In the genomic region with DNA sequence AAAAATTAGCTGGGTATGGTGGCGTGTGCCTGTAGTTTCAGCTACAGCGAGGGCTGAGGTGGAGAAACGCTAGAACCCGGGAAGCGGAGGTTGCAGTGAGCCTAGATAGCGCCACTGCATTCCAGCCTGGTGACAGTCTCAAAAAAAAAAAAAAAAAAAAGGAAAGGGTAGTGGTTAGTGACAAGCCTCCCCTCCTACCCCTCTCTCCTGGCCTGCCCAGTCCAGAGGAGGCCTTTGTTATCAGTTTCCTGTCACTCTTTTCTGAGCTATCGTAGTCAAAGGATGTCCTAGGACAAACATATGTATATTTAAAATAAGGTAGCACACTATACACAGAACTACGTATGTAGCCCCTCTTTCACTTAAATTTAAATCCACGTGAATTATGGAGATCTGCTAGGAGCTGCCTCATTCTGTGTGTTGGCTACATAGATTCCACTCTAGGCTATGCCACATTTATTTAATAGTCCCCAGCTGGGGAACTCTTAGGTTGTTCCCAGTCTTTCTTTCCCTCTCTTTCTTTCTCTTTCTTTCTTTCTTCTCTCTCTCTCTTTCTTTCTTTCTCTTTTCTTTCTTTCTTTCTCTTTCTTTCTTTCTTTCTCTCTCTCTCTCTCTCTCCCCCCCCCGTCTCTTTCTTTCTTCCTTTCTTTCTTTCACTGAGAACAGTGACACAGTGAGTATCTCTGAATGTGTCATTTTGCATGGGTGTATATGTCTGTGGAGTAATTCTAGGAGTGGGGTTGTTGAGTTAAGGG, we compare ENCODE assay signal across 18 cellular contexts. TPM values are rescaled to one million over a fixed set of nuclear protein-coding genes. Genes with fewer than 3 reads are reported as not detected.
DNase-seq lines count a peak whose midpoint lies in the region; ATAC-seq and TF ChIP-seq lines count a peak whose summit lies in the region.
"Had no signal": no experiment of that assay in that cellular context is flagged by ENCODE, and none has a peak within 500 bp of the region (broad histone marks: within the 10 kb centered on the region; RNA-seq: fewer than 3 reads in every experiment).

No MANE protein-coding gene starts in this region.

- H3K4me1 ChIP-seq in PC-9 (replicated peaks; ENCODE audit: insufficient read depth): peaks cover 87% of the 10 kb centered on the region
- H3K4me1 ChIP-seq in smooth muscle cell (ENCODE audit: low read depth): peaks cover 19% of the 10 kb centered on the region
- peaks cover 19% of the 10 kb centered on the region for H3K4me1 ChIP-seq in hepatocyte (ENCODE audit: insufficient read depth)
- H3K4me1 ChIP-seq in thyroid gland: peaks cover 27% of the 10 kb centered on the region in 2 donors

- no peak overlapping the region for H3K4me3 ChIP-seq in PC-9
- H3K4me3 ChIP-seq in smooth muscle cell: no peak overlapping the region
- no peak overlapping the region for H3K4me3 ChIP-seq in hepatocyte
- no peak overlapping the region for H3K4me3 ChIP-seq in thyroid gland (replicated peaks in 1 of 3)
- H3K4me3 ChIP-seq: A549, GM23248 had no signal

- H3K4me3 Mint-ChIP-seq in CD4-positive, alpha-beta T cell: peak overlapping the region; percentile 11
- H3K4me3 Mint-ChIP-seq in natural killer cell: no peak overlapping the region

- intact Hi-C loops in CD4-positive, alpha-beta T cell (cut with DNase I, micrococcal nuclease): no loop called here
- intact Hi-C loops in PC-9 (cut with micrococcal nuclease; ENCODE audit: unreplicated experiment) (loop anchor here (5.0 kb wide), 1 partner anchor 118 kb away; no protein-coding TSS in a partner anchor), natural killer cell (cut with micrococcal nuclease) (no loop called here), thyroid gland (cut with DNase I) (no loop called here)

- BruUV-seq in PC-9 (replicated peaks; lab: Mats Ljungman, UMichigan): no TSS peak

- H2AFZ ChIP-seq in PC-9: no peak overlapping the region
- H2AFZ ChIP-seq in smooth muscle cell (ENCODE audit: low read depth): no peak overlapping the region
- H2AFZ ChIP-seq in hepatocyte: no peak overlapping the region
- H2AFZ ChIP-seq: GM23248 had no signal

- H3K9ac ChIP-seq in smooth muscle cell (ENCODE audit: low read depth): peak overlapping the region; percentile 3
- H3K9ac ChIP-seq: GM23248 had no signal

- H3K9me3 ChIP-seq in CD4-positive, alpha-beta T cell (ENCODE audit: control insufficient read depth, low read length): no peaks in the 10 kb centered on the region
- H3K9me3 ChIP-seq in PC-9 (ENCODE audit: insufficient read depth, low read depth) (no peaks in the 10 kb centered on the region), smooth muscle cell (replicated peaks; ENCODE audit: low read depth) (no peaks in the 10 kb centered on the region), hepatocyte (ENCODE audit: low read depth) (no peaks in the 10 kb centered on the region), thyroid gland (no peaks in the 10 kb centered on the region)
- H3K9me3 ChIP-seq: A549 had no signal

- H3K36me3 ChIP-seq in PC-9 (ENCODE audit: low read depth) (peaks cover 23% of the 10 kb centered on the region), smooth muscle cell (ENCODE audit: low read depth) (no peaks in the 10 kb centered on the region), hepatocyte (replicated peaks; ENCODE audit: insufficient read depth, low read depth) (no peaks in the 10 kb centered on the region), thyroid gland (no peaks in the 10 kb centered on the region)

- TF ChIP-seq POLR2A in thyroid gland (IDR thresholded peaks at IDR 0.05): no peak

- no peak for ATAC-seq in CD4-positive, alpha-beta T cell (ENCODE audit: poor library complexity)
- ATAC-seq in natural killer cell: no peak
- ATAC-seq: A549, HCT116, PC-3, Right ventricle myocardium inferior had no signal

- CTCF ChIA-PET in CD4-positive, alpha-beta T cell (lab: Charles Lee): interaction anchor here (0.6 kb wide), 1 partner anchor 56 kb away, joined by 5 read pairs; no protein-coding TSS in a partner anchor
- CTCF ChIA-PET in PC-9 (lab: Charles Lee): no interaction called here

- H3K9me3 Mint-ChIP-seq in CD4-positive, alpha-beta T cell: no peaks in the 10 kb centered on the region
- H3K9me3 Mint-ChIP-seq in natural killer cell: no peaks in the 10 kb centered on the region

- H3F3A ChIP-seq in PC-9 (ENCODE audit: insufficient read depth, low read depth): peaks cover 59% of the 10 kb centered on the region
- H3F3A ChIP-seq in smooth muscle cell (ENCODE audit: low read depth): peaks cover 9% of the 10 kb centered on the region

- no peaks in the 10 kb centered on the region for H3K27me3 ChIP-seq in CD4-positive, alpha-beta T cell (ENCODE audit: control insufficient read depth, insufficient read depth, low read length)
- no peaks in the 10 kb centered on the region for H3K27me3 ChIP-seq in PC-9 (ENCODE audit: insufficient read depth, low read depth)
- no peaks in the 10 kb centered on the region for H3K27me3 ChIP-seq in smooth muscle cell (ENCODE audit: low read depth)
- H3K27me3 ChIP-seq in hepatocyte: no peaks in the 10 kb centered on the region
- H3K27me3 ChIP-seq in thyroid gland: no peaks in the 10 kb centered on the region

- POLR2A ChIA-PET in CD4-positive, alpha-beta T cell (lab: Charles Lee): no interaction called here
- POLR2A ChIA-PET in PC-9 (lab: Charles Lee; ENCODE audit: unreplicated experiment): no interaction called here

- WGBS in smooth muscle cell (ENCODE audit: low lambda C conversion rate): 73% methylated on average over 10 of the region's 10 CpGs
- WGBS in hepatocyte (ENCODE audit: low lambda C conversion rate, missing lambda C conversion rate): 80% methylated on average over 10 of the region's 10 CpGs
- WGBS in thyroid gland, 2 donors: 84 to 86% methylated on average over 10 of the region's 10 CpGs

- H3K4me1 Mint-ChIP-seq in CD4-positive, alpha-beta T cell (ENCODE audit: low read depth): peaks cover 21% of the 10 kb centered on the region
- peaks cover 5 to 16% of the 10 kb centered on the region in 2 donors for H3K4me1 Mint-ChIP-seq in natural killer cell

- H3K79me2 ChIP-seq in PC-9 (ENCODE audit: low read depth) (peaks cover 79% of the 10 kb centered on the region), smooth muscle cell (ENCODE audit: low read depth) (peaks cover 86% of the 10 kb centered on the region), hepatocyte (peaks cover 39% of the 10 kb centered on the region)

- no peaks in the 10 kb centered on the region for H3K9me2 ChIP-seq in PC-9 (ENCODE audit: insufficient read depth)
- H3K9me2 ChIP-seq in hepatocyte (replicated peaks; ENCODE audit: insufficient read depth): no peaks in the 10 kb centered on the region

- no peaks in the 10 kb centered on the region for H3K36me3 Mint-ChIP-seq in CD4-positive, alpha-beta T cell (ENCODE audit: low read depth)
- H3K36me3 Mint-ChIP-seq in natural killer cell: no peaks in the 10 kb centered on the region

- no peak for DNase-seq in CD4-positive, alpha-beta T cell
- DNase-seq in PC-9 (no peak), dermis blood vessel endothelial cell (peak; percentile 37), smooth muscle cell (lab: John Stamatoyannopoulos, UW; ENCODE audit: unreplicated experiment) (no peak), epidermal melanocyte (ENCODE audit: insufficient read length, low spot score) (no peak), natural killer cell (no peak), hepatocyte (ENCODE audit: low spot score) (no peak), thyroid gland (no peak)
- DNase-seq: DND-41, GF-D8, GM23248, NCI-H1092, NCI-H2107, PC-3 had no signal

- H3K27ac ChIP-seq in CD4-positive, alpha-beta T cell (ENCODE audit: low read depth, low read length): no peak overlapping the region
- H3K27ac ChIP-seq in PC-9 (peak overlapping the region; percentile 7; the same call in 1 of the 2 replicates), smooth muscle cell (ENCODE audit: low read depth) (peak overlapping the region; percentile 63), hepatocyte (no peak overlapping the region), thyroid gland (no peak overlapping the region)
- H3K27ac ChIP-seq: A549, GM23248, HL-60 had no signal

- TF ChIP-seq CTCF in CD4-positive, alpha-beta T cell (IDR thresholded peaks at IDR 0.05): no peak
- TF ChIP-seq CTCF in PC-9 (conservative IDR thresholded peaks at IDR 0.05) (no peak), smooth muscle cell (IDR thresholded peaks at IDR 0.05; ENCODE audit: borderline replicate concordance, insufficient read depth, poor library complexity, severe bottlenecking) (no peak), natural killer cell (IDR thresholded peaks at IDR 0.05) (no peak), hepatocyte (IDR thresholded peaks at IDR 0.05; ENCODE audit: poor library complexity) (no peak), thyroid gland (IDR thresholded peaks at IDR 0.05) (no peak)

- H4K20me1 ChIP-seq in PC-9 (ENCODE audit: insufficient read depth): no peaks in the 10 kb centered on the region; the same call in 1 of the 2 replicates
- H4K20me1 ChIP-seq in smooth muscle cell (ENCODE audit: low read depth): peaks cover 3% of the 10 kb centered on the region
- H4K20me1 ChIP-seq in hepatocyte (ENCODE audit: insufficient read depth, poor library complexity, severe bottlenecking): no peaks in the 10 kb centered on the region

- H3K27ac Mint-ChIP-seq in CD4-positive, alpha-beta T cell: no peak overlapping the region
- H3K27ac Mint-ChIP-seq in natural killer cell: no peak overlapping the region

- H3K27me3 Mint-ChIP-seq in CD4-positive, alpha-beta T cell: no peaks in the 10 kb centered on the region
- H3K27me3 Mint-ChIP-seq in natural killer cell (ENCODE audit: low read depth in 2 of 2): peaks cover 10 to 13% of the 10 kb centered on the region in 2 donors

- H3K4me2 ChIP-seq in PC-9 (no peak overlapping the region), smooth muscle cell (peak overlapping the region; percentile 58), hepatocyte (no peak overlapping the region)
- H3K4me2 ChIP-seq: A549 had no signal

RNA-seq across cellular contexts. Expression of a gene that starts 3.9 kb away (rescaled TPM):
- total RNA-seq in CD4-positive, alpha-beta T cell: 1 to 10 TPM; 2.2 to 2.5 TPM
- 97.0 and 108 TPM in 2 replicates for total RNA-seq in PC-9 (2021)
- total RNA-seq in dermis blood vessel endothelial cell: 108 and 175 TPM in 2 replicates
- 113 and 145 TPM in 2 replicates for total RNA-seq in smooth muscle cell
- 144 and 249 TPM in 2 replicates for polyA plus RNA-seq in smooth muscle cell
- 1 to 10 TPM; 1.3 to 3.9 (median 2.1) TPM for total RNA-seq in natural killer cell
- 25.8 and 29.0 TPM in 2 replicates for total RNA-seq in hepatocyte
- 58.5 and 66.4 TPM in 2 replicates for polyA plus RNA-seq in hepatocyte
- total RNA-seq in thyroid gland: 10 to 100 TPM in 3 of 4 donors, 1 to 10 TPM in 1; 9.0 to 23.1 (median 17.2) TPM
- total RNA-seq: GM23248 had no signal

RNA-seq across cellular contexts. Expression of a gene that starts 38.5 kb away (rescaled TPM):
- not detected for total RNA-seq in CD4-positive, alpha-beta T cell
- total RNA-seq in PC-9 (2021) (0.23 TPM in 1 of 2 replicates, not detected in the other), dermis blood vessel endothelial cell (0.09 and 0.34 TPM in 2 replicates), smooth muscle cell (not detected in 2 replicates), natural killer cell (not detected), hepatocyte (0.07 TPM in 1 of 2 replicates, not detected in the other), thyroid gland (not detected)
- polyA plus RNA-seq in smooth muscle cell (0.13 and 0.43 TPM in 2 replicates), hepatocyte (0.63 TPM in 1 of 2 replicates, not detected in the other)

Comparison
In these comparisons a context has a peak if more than half of its experiments do, and no peak if none do; other contexts are left out.
1. H3K27ac ChIP-seq: peak in PC-9 (single experiment) and smooth muscle cell (single experiment); none in CD4-positive, alpha-beta T cell (single experiment), hepatocyte (single experiment) and thyroid gland (0 of 3).